ENCODE assay signal across 8 cellular contexts in genomic region chr2:106095478-106096392, GRCh38.
DNase-seq lines count a peak whose midpoint lies in the region; ATAC-seq and TF ChIP-seq lines count a peak whose summit lies in the region.

No MANE protein-coding gene starts in this region.

- peak; percentile 40 for DNase-seq in CD1c-positive myeloid dendritic cell (ENCODE audit: extremely low spot score)
- DNase-seq in activated CD4-positive, alpha-beta T cell treated with anti-CD3 and anti-CD28 coated beads for 4 hours: peak; percentile 74 to 78
- DNase-seq in stimulated activated CD4-positive, alpha-beta T cell treated with anti-CD3 and anti-CD28 coated beads, Interleukin-15, amount 100 ng/mL, for 24 hours: peak; percentile 78
- no peak for DNase-seq in GM13976 (ENCODE audit: low spot score)
- no peak for DNase-seq in AG08395 (ENCODE audit: low spot score)
- DNase-seq in GOT3 (lab: John Stamatoyannopoulos, UW): no peak

- no peaks in the 10 kb centered on the region for H3K27me3 Mint-ChIP-seq in dendritic cell treated with granulocyte-macrophage colony-stimulating factor and Interleukin-4, amounts not matched to agents 40 ng/mL and 50 ng/mL, for 4 days

- no peak for ATAC-seq in GM18502 (IDR thresholded peaks at IDR 0.05; ENCODE audit: poor library complexity, unreplicated experiment)

- peaks cover 71% of the 10 kb centered on the region for H3K36me3 Mint-ChIP-seq in dendritic cell treated with granulocyte-macrophage colony-stimulating factor and Interleukin-4, amounts not matched to agents 40 ng/mL and 50 ng/mL, for 4 days (ENCODE audit: low read depth)

- intact Hi-C loops in dendritic cell treated with granulocyte-macrophage colony-stimulating factor and Interleukin-4, amounts not matched to agents 40 ng/mL and 50 ng/mL, for 4 days (cut with micrococcal nuclease): no loop called here

- peak overlapping the region; percentile 20 for H3K4me3 Mint-ChIP-seq in dendritic cell treated with granulocyte-macrophage colony-stimulating factor and Interleukin-4, amounts not matched to agents 40 ng/mL and 50 ng/mL, for 4 days

- TF ChIP-seq CTCF in GM13976 (IDR thresholded peaks at IDR 0.05; ENCODE audit: borderline replicate concordance, control extremely low read depth, extremely low read depth, insufficient read depth, missing control alignments): no peak

- H3K4me1 Mint-ChIP-seq in dendritic cell treated with granulocyte-macrophage colony-stimulating factor and Interleukin-4, amounts not matched to agents 40 ng/mL and 50 ng/mL, for 4 days (ENCODE audit: low read depth): peaks cover 8% of the 10 kb centered on the region

- peak overlapping the region; percentile 33 for H3K27ac Mint-ChIP-seq in dendritic cell treated with granulocyte-macrophage colony-stimulating factor and Interleukin-4, amounts not matched to agents 40 ng/mL and 50 ng/mL, for 4 days

- no peaks in the 10 kb centered on the region for H3K9me3 Mint-ChIP-seq in dendritic cell treated with granulocyte-macrophage colony-stimulating factor and Interleukin-4, amounts not matched to agents 40 ng/mL and 50 ng/mL, for 4 days

- in situ Hi-C loops in GM13976 (cut with MboI; ENCODE audit: low sequenced_read_pairs, unreplicated experiment): loop anchor here (25.0 kb wide), 1 partner anchor 358 kb away; the partner anchor contains the start of gene NCK2

Comparison
In these comparisons a context has a peak if more than half of its experiments do, and no peak if none do; other contexts are left out.
1. DNase-seq: peak in CD1c-positive myeloid dendritic cell (single experiment), activated CD4-positive, alpha-beta T cell treated with anti-CD3 and anti-CD28 coated beads for 4 hours (2 of 2) and stimulated activated CD4-positive, alpha-beta T cell treated with anti-CD3 and anti-CD28 coated beads, Interleukin-15, amount 100 ng/mL, for 24 hours (single experiment); none in GM13976 (single experiment), AG08395 (single experiment) and GOT3 (single experiment).